In genomic region chr19:1470864-1471513, GRCh38 we compare ENCODE assay signal across 8 cellular contexts. TPM values are rescaled to one million over a fixed set of nuclear protein-coding genes. Genes with fewer than 3 reads are reported as not detected.
DNase-seq lines count a peak whose midpoint lies in the region; ATAC-seq and TF ChIP-seq lines count a peak whose summit lies in the region.

No MANE protein-coding gene starts in this region.

- intact Hi-C loops in ovary (cut with DNase I) = no loop called here

- TF ChIP-seq EP300 in upper lobe of left lung (IDR thresholded peaks at IDR 0.05) (no peak), ovary (IDR thresholded peaks at IDR 0.05) (no peak)

- peak overlapping the region; percentile 44 for H3K4me3 ChIP-seq in AG10803 (ENCODE audit: low read length)
- peak overlapping the region in 3 of 4 donors; percentile 24 to 50 (median 48) for H3K4me3 ChIP-seq in upper lobe of left lung
- H3K4me3 ChIP-seq in ovary = no peak overlapping the region

- no peaks in the 10 kb centered on the region for H3K36me3 Mint-ChIP-seq in activated naive CD8-positive, alpha-beta T cell treated with anti-CD3 and anti-CD28 coated beads, Interleukin-2, amount 10 ng/mL, durations not matched to agents 7 days and 5 days

- peaks cover 0 to 17% (median 8%) of the 10 kb centered on the region in 4 donors for H3K36me3 ChIP-seq in upper lobe of left lung
- no peaks in the 10 kb centered on the region for H3K36me3 ChIP-seq in ovary

- no peak for TF ChIP-seq POLR2A in upper lobe of left lung (IDR thresholded peaks at IDR 0.05)
- TF ChIP-seq POLR2A in ovary (IDR thresholded peaks at IDR 0.05) = no peak

- H3K27ac ChIP-seq in layer of hippocampus (ENCODE audit: low read depth, low read length) = peak overlapping the region; percentile 62
- H3K27ac ChIP-seq in upper lobe of left lung = no peak overlapping the region
- no peak overlapping the region for H3K27ac ChIP-seq in ovary

- H3K27me3 ChIP-seq in layer of hippocampus (ENCODE audit: control insufficient read depth, insufficient read depth, low read length) = no peaks in the 10 kb centered on the region
- peaks cover 5 to 69% (median 52%) of the 10 kb centered on the region in 4 donors for H3K27me3 ChIP-seq in upper lobe of left lung
- H3K27me3 ChIP-seq in ovary = peaks cover 11% of the 10 kb centered on the region

- POLR2A ChIA-PET in activated naive CD8-positive, alpha-beta T cell treated with anti-CD3 and anti-CD28 coated beads, Interleukin-2, amount 10 ng/mL, durations not matched to agents 7 days and 5 days (lab: Charles Lee) = interaction anchor here (0.9 to 1.4 kb wide), 3 partner anchors 15 to 21 kb away, joined by 3 to 5 read pairs (median 3); partner anchors contain the start of gene PCSK4

- peaks cover 15% of the 10 kb centered on the region for H3K27me3 Mint-ChIP-seq in activated naive CD8-positive, alpha-beta T cell treated with anti-CD3 and anti-CD28 coated beads, Interleukin-2, amount 10 ng/mL, durations not matched to agents 7 days and 5 days

- H3K9me3 Mint-ChIP-seq in activated naive CD8-positive, alpha-beta T cell treated with anti-CD3 and anti-CD28 coated beads, Interleukin-2, amount 10 ng/mL, durations not matched to agents 7 days and 5 days = no peaks in the 10 kb centered on the region

- H3K27ac Mint-ChIP-seq in activated naive CD8-positive, alpha-beta T cell treated with anti-CD3 and anti-CD28 coated beads, Interleukin-2, amount 10 ng/mL, durations not matched to agents 7 days and 5 days = no peak overlapping the region

- WGBS in upper lobe of left lung, 2 donors = 3 to 8% methylated on average over 17 to 40 of the region's 40 CpGs
- WGBS in ovary, 3 donors = 1 to 5% (median 2%) methylated on average over 32 to 40 of the region's 40 CpGs

- DNase-seq in AG10803 (ENCODE audit: low read depth) (no peak), HuH-7.5 (ENCODE audit: low spot score) (peak; percentile 89), upper lobe of left lung (peak in 1 of 2 donors; percentile 86), NCI-H524 treated with DMSO at 0.1 percent for 48 hours (lab: John Stamatoyannopoulos, UW) (no peak), ovary (no peak), islet precursor cell (no peak)
- DNase-seq in activated naive CD8-positive, alpha-beta T cell treated with anti-CD3 and anti-CD28 coated beads, Interleukin-2, amount 10 ng/mL, durations not matched to agents 7 days and 5 days = no peak

- peak overlapping the region; percentile 51 for H3K4me3 Mint-ChIP-seq in activated naive CD8-positive, alpha-beta T cell treated with anti-CD3 and anti-CD28 coated beads, Interleukin-2, amount 10 ng/mL, durations not matched to agents 7 days and 5 days

- no peak for TF ChIP-seq CTCF in AG10803 (conservative IDR thresholded peaks at IDR 0.05; ENCODE audit: low read length)
- TF ChIP-seq CTCF in upper lobe of left lung (IDR thresholded peaks at IDR 0.05) = no peak
- TF ChIP-seq CTCF in ovary (IDR thresholded peaks at IDR 0.05) = no peak

- peaks cover 3% of the 10 kb centered on the region for H3K4me1 Mint-ChIP-seq in activated naive CD8-positive, alpha-beta T cell treated with anti-CD3 and anti-CD28 coated beads, Interleukin-2, amount 10 ng/mL, durations not matched to agents 7 days and 5 days

- H3K4me1 ChIP-seq in upper lobe of left lung (peaks cover 52 to 66% (median 56%) of the 10 kb centered on the region in 4 donors), ovary (ENCODE audit: insufficient read depth) (peaks cover 35% of the 10 kb centered on the region)

- peak; percentile 38 for ATAC-seq in activated naive CD8-positive, alpha-beta T cell treated with anti-CD3 and anti-CD28 coated beads, Interleukin-2, amount 10 ng/mL, durations not matched to agents 7 days and 5 days (ENCODE audit: low read depth)
- no peak for ATAC-seq in upper lobe of left lung (ENCODE audit: low FRiP score in 2 of 2)

- H3K9me3 ChIP-seq in upper lobe of left lung (no peaks in the 10 kb centered on the region), ovary (no peaks in the 10 kb centered on the region)

RNA-seq across cellular contexts. Expression of gene C19orf25, which starts 8.0 kb away (rescaled TPM):
- total RNA-seq in activated naive CD8-positive, alpha-beta T cell treated with anti-CD3 and anti-CD28 coated beads, Interleukin-2, amount 10 ng/mL, durations not matched to agents 7 days and 5 days = 10 to 100 TPM; 48.0 to 51.2 TPM
- 10 to 100 TPM; 27.2 to 82.8 (median 37.5) TPM for total RNA-seq in upper lobe of left lung
- total RNA-seq in ovary = 10 to 100 TPM; 15.3 to 25.8 (median 22.2) TPM
- 10 to 100 TPM in 1 of 2 donors, 1 to 10 TPM in 1; 1.1 to 26.3 TPM for polyA plus RNA-seq in ovary

RNA-seq across cellular contexts. Expression of gene PCSK4, which starts 19.2 kb away (rescaled TPM):
- 1 to 10 TPM; 6.7 to 9.7 TPM for total RNA-seq in activated naive CD8-positive, alpha-beta T cell treated with anti-CD3 and anti-CD28 coated beads, Interleukin-2, amount 10 ng/mL, durations not matched to agents 7 days and 5 days
- 10 to 100 TPM in 2 of 6 donors, 1 to 10 TPM in 4; 2.7 to 47.1 (median 6.8) TPM for total RNA-seq in upper lobe of left lung
- total RNA-seq in ovary = 1 to 10 TPM in 6 of 7 donors, under 1 TPM in 1; 0.83 to 9.4 (median 1.9) TPM
- polyA plus RNA-seq in ovary = 1 to 10 TPM in 1 of 2 donors, not detected in 1; 2.9 TPM

RNA-seq across cellular contexts. Expression of gene REEP6, which starts 20.0 kb away (rescaled TPM):
- 1 to 10 TPM; 2.2 to 2.8 TPM for total RNA-seq in activated naive CD8-positive, alpha-beta T cell treated with anti-CD3 and anti-CD28 coated beads, Interleukin-2, amount 10 ng/mL, durations not matched to agents 7 days and 5 days
- total RNA-seq in upper lobe of left lung (1 to 10 TPM; 2.0 to 7.8 (median 3.1) TPM), ovary (10 to 100 TPM in 2 of 7 donors, 1 to 10 TPM in 5; 2.9 to 13.0 (median 7.2) TPM)
- polyA plus RNA-seq in ovary = 1 to 10 TPM; 9.2 to 9.7 TPM

RNA-seq across cellular contexts. Expression of gene APC2, which starts 21.1 kb away (rescaled TPM):
- total RNA-seq in activated naive CD8-positive, alpha-beta T cell treated with anti-CD3 and anti-CD28 coated beads, Interleukin-2, amount 10 ng/mL, durations not matched to agents 7 days and 5 days = under 1 TPM; 0.06 to 0.11 TPM
- 1 to 10 TPM in 1 of 6 donors, under 1 TPM in 4, not detected in 1; 0.06 to 1.0 (median 0.11) TPM for total RNA-seq in upper lobe of left lung
- total RNA-seq in ovary = under 1 TPM; under 0.01 to 0.28 (median 0.12) TPM
- under 1 TPM in 1 of 2 donors, not detected in 1; 0.02 TPM for polyA plus RNA-seq in ovary

RNA-seq across cellular contexts. Expression of gene RPS15, which starts 32.8 kb away (rescaled TPM):
- total RNA-seq in activated naive CD8-positive, alpha-beta T cell treated with anti-CD3 and anti-CD28 coated beads, Interleukin-2, amount 10 ng/mL, durations not matched to agents 7 days and 5 days = 1,000 to 10,000 TPM; 1,438 to 1,457 TPM
- total RNA-seq in upper lobe of left lung (1,000 to 10,000 TPM in 5 of 6 donors, 100 to 1,000 TPM in 1; 825 to 2,012 (median 1,317) TPM), ovary (1,000 to 10,000 TPM; 1,643 to 7,253 (median 2,328) TPM)
- 1,000 to 10,000 TPM in 1 of 2 donors, 100 to 1,000 TPM in 1; 174 to 5,234 TPM for polyA plus RNA-seq in ovary
